In the genomic region with DNA sequence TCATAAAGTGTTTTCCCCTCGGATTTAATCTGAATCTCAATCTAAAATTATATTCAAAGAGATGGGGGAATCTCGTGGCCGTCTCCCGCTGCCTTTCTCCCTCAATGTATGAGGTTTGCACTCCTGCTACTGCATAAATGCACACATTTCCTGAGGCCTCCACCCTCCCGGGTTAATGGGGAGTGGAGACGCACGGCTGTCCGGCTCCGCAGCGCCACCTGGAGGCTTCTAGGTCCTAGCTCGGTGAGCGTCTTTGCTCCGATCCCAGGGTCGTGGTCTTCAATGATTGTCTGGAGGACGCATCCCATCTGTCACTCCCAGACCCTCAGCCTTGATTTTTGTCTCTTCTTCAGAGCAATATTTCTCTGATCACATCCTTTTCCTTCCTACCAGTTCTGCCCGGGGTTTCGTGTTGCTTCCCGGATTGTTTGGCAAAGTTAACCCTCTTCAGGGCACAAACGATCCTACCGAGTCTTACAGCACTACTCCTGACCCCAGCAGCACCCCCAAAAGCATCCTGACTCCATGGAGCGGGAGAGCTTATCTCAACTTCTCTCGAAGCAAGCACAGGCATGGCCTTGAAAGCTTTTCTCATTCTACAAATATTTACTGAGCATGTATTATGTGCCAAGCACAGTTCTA, we compare ENCODE assay signal across 8 cellular contexts. TPM values are rescaled to one million over a fixed set of nuclear protein-coding genes. Genes with fewer than 3 reads are reported as not detected.
DNase-seq lines count a peak whose midpoint lies in the region; ATAC-seq and TF ChIP-seq lines count a peak whose summit lies in the region.

LMO1 (minus strand) TSS at position 110 of the 642 bp plus-strand sequence. CDS start 516 bp downstream, outside the sequence.

- H3K4me3 Mint-ChIP-seq in IgD-negative memory B cell: peak within 1 kb of the TSS; percentile 73 to 94 (median 81)
- peak within 1 kb of the TSS; percentile 83 to 88 (median 87) for H3K4me3 Mint-ChIP-seq in nephron
- H3K4me3 Mint-ChIP-seq in stimulated activated naive B cell treated with anti-CD40 and anti-IgM and Interleukin-4, amounts not matched to agents 10 μg/mL and 1 μg/mL and 100 μg/mL, for 72 hours: peak within 1 kb of the TSS; percentile 80 to 84

- ATAC-seq in GM19463 (IDR thresholded peaks at IDR 0.05; ENCODE audit: unreplicated experiment): peak; percentile 71
- ATAC-seq in stimulated activated naive B cell treated with anti-CD40 and anti-IgM and Interleukin-4, amounts not matched to agents 10 μg/mL and 1 μg/mL and 100 μg/mL, for 72 hours (replicated peaks): peak; percentile 81

- peak within 1 kb of the TSS in 2 of 3 donors; percentile 63 to 90 for H3K27ac Mint-ChIP-seq in IgD-negative memory B cell
- peak within 1 kb of the TSS in 2 of 3 experiments; percentile 23 to 57 for H3K27ac Mint-ChIP-seq in nephron
- H3K27ac Mint-ChIP-seq in stimulated activated naive B cell treated with anti-CD40 and anti-IgM and Interleukin-4, amounts not matched to agents 10 μg/mL and 1 μg/mL and 100 μg/mL, for 72 hours: no peak within 1 kb of the TSS

- TF ChIP-seq CTCF in nephron (IDR thresholded peaks at IDR 0.05; ENCODE audit: unreplicated experiment in 3 of 3): peak; percentile 83 to 92 (median 87)

- H3K36me3 Mint-ChIP-seq in IgD-negative memory B cell: no peaks in the 10 kb centered on the region
- no peaks in the 10 kb centered on the region for H3K36me3 Mint-ChIP-seq in nephron (ENCODE audit: low read depth)
- H3K36me3 Mint-ChIP-seq in stimulated activated naive B cell treated with anti-CD40 and anti-IgM and Interleukin-4, amounts not matched to agents 10 μg/mL and 1 μg/mL and 100 μg/mL, for 72 hours: no peaks in the 10 kb centered on the region

- H3K27me3 Mint-ChIP-seq in IgD-negative memory B cell: peaks cover 65% of the 10 kb centered on the region
- peaks cover 91% of the 10 kb centered on the region for H3K27me3 Mint-ChIP-seq in nephron (ENCODE audit: low read depth)
- H3K27me3 Mint-ChIP-seq in stimulated activated naive B cell treated with anti-CD40 and anti-IgM and Interleukin-4, amounts not matched to agents 10 μg/mL and 1 μg/mL and 100 μg/mL, for 72 hours: peaks cover 74 to 79% of the 10 kb centered on the region in 2 donors

- H3K4me1 Mint-ChIP-seq in IgD-negative memory B cell: peaks cover 7 to 9% (median 8%) of the 10 kb centered on the region in 3 donors
- H3K4me1 Mint-ChIP-seq in nephron: peaks cover 10% of the 10 kb centered on the region
- H3K4me1 Mint-ChIP-seq in stimulated activated naive B cell treated with anti-CD40 and anti-IgM and Interleukin-4, amounts not matched to agents 10 μg/mL and 1 μg/mL and 100 μg/mL, for 72 hours: peaks cover 9 to 19% of the 10 kb centered on the region in 2 donors

- DNase-seq in C1 segment of cervical spinal cord (lab: John Stamatoyannopoulos, UW): peak in 12 of 14 donors; percentile 33 to 77 (median 54)
- peak; percentile 21 for DNase-seq in OCI-M2 (lab: John Stamatoyannopoulos, UW; ENCODE audit: unreplicated experiment)
- peak; percentile 84 to 85 for DNase-seq in activated T-cell treated with anti-CD3 and anti-CD28 coated beads, Interleukin-2, amount 50 U/mL, for 48 hours
- DNase-seq in fibroblast of peridontal ligament (ENCODE audit: extremely low read depth): peak; percentile 60
- DNase-seq in stimulated activated naive B cell treated with anti-CD40 and anti-IgM and Interleukin-4, amounts not matched to agents 10 μg/mL and 1 μg/mL and 100 μg/mL, for 72 hours: peak; percentile 56

- no peaks in the 10 kb centered on the region for H3K9me3 Mint-ChIP-seq in IgD-negative memory B cell
- H3K9me3 Mint-ChIP-seq in nephron: no peaks in the 10 kb centered on the region
- no peaks in the 10 kb centered on the region for H3K9me3 Mint-ChIP-seq in stimulated activated naive B cell treated with anti-CD40 and anti-IgM and Interleukin-4, amounts not matched to agents 10 μg/mL and 1 μg/mL and 100 μg/mL, for 72 hours

RNA-seq across cellular contexts. Expression of gene LMO1, which starts in this region (rescaled TPM):
- not detected for polyA plus RNA-seq in IgD-negative memory B cell

Comparison
In these comparisons a context has a peak if more than half of its experiments do, and no peak if none do; other contexts are left out.
1. Peak in every context shown above with its lines: DNase-seq and ATAC-seq.
2. DNase-seq: peak in every context shown above with its lines; median percentile 84 in activated T-cell treated with anti-CD3 and anti-CD28 coated beads, Interleukin-2, amount 50 U/mL, for 48 hours; 60 in fibroblast of peridontal ligament; 56 in stimulated activated naive B cell treated with anti-CD40 and anti-IgM and Interleukin-4, amounts not matched to agents 10 μg/mL and 1 μg/mL and 100 μg/mL, for 72 hours; 54 in C1 segment of cervical spinal cord; 21 in OCI-M2.